ENCODE assay signal across 27 cellular contexts in genomic region chr2:95294579-95295250, GRCh38. TPM values are rescaled to one million over a fixed set of nuclear protein-coding genes. Genes with fewer than 3 reads are reported as not detected.
"Had no signal": no experiment of that assay in that cellular context is flagged by ENCODE, and none has a peak within 500 bp of the region (broad histone marks: within the 10 kb centered on the region; RNA-seq: fewer than 3 reads in every experiment).

No MANE protein-coding gene starts in this region.

- FAIRE-seq: astrocyte, colon had no signal

- H3K27me3 Mint-ChIP-seq: activated B cell treated with CpG ODN at 0.5 μM for 24 hours had no signal

- DNase-seq: activated B cell treated with CpG ODN at 0.5 μM for 24 hours; activated CD4-positive, alpha-beta memory T cell treated with anti-CD3 and anti-CD28 coated beads for 36 hours; activated CD4-positive, alpha-beta T cell treated with anti-CD3 and anti-CD28 coated beads, Interleukin-2, amount 10 ng/mL, durations not matched to agents 24 days and 14 days; activated CD8-positive, alpha-beta memory T cell treated with anti-CD3 and anti-CD28 coated beads, Interleukin-2, amount 50 U/mL, for 48 hours; activated gamma-delta T cell; activated naive CD4-positive, alpha-beta T cell; activated naive CD4-positive, alpha-beta T cell treated with anti-CD3 and anti-CD28 coated beads, Interleukin-2, amount 10 ng/mL, durations not matched to agents 7 days and 5 days; activated naive CD8-positive, alpha-beta T cell treated with anti-CD3 and anti-CD28 coated beads, Interleukin-2, amount 10 ng/mL, durations not matched to agents 7 days and 5 days; activated T-cell treated with anti-CD3 and anti-CD28 coated beads for 4 hours; activated T-cell treated with anti-CD3 and anti-CD28 coated beads, Interleukin-2, amount 50 U/mL, for 24 hours; activated T-cell treated with anti-CD3 and anti-CD28 coated beads, Interleukin-2, amount 50 U/mL, for 72 hours; anterior cingulate cortex; caudate nucleus; effector memory CD4-positive, alpha-beta T cell; endodermal cell; foreskin keratinocyte; T-helper 1 cell; T-helper 17 cell; T1000; WERI-Rb-1 had no signal

- H3K36me3 ChIP-seq: esophagus muscularis mucosa, WERI-Rb-1 had no signal

- H3K4me3 Mint-ChIP-seq: activated B cell treated with CpG ODN at 0.5 μM for 24 hours; activated CD4-positive, alpha-beta memory T cell treated with anti-CD3 and anti-CD28 coated beads for 36 hours; activated CD4-positive, alpha-beta T cell treated with anti-CD3 and anti-CD28 coated beads, Interleukin-2, amount 10 ng/mL, durations not matched to agents 24 days and 14 days; activated naive CD4-positive, alpha-beta T cell treated with anti-CD3 and anti-CD28 coated beads, Interleukin-2, amount 10 ng/mL, durations not matched to agents 7 days and 5 days; activated naive CD8-positive, alpha-beta T cell treated with anti-CD3 and anti-CD28 coated beads, Interleukin-2, amount 10 ng/mL, durations not matched to agents 7 days and 5 days; activated T-cell treated with anti-CD3 and anti-CD28 coated beads, Interleukin-2, amount 50 U/mL, for 24 hours; activated T-cell treated with anti-CD3 and anti-CD28 coated beads, Interleukin-2, amount 50 U/mL, for 72 hours; endodermal cell; T-helper 17 cell; T-helper 2 cell treated with Interferon-gamma antibody and Interleukin-4, amounts not matched to agents 5 μg/mL and 100 μg/mL, for 36 hours had no signal

- H3K4me1 Mint-ChIP-seq: activated B cell treated with CpG ODN at 0.5 μM for 24 hours; activated CD4-positive, alpha-beta T cell treated with anti-CD3 and anti-CD28 coated beads, Interleukin-2, amount 10 ng/mL, durations not matched to agents 24 days and 14 days; activated naive CD4-positive, alpha-beta T cell treated with anti-CD3 and anti-CD28 coated beads, Interleukin-2, amount 10 ng/mL, durations not matched to agents 7 days and 5 days; activated naive CD8-positive, alpha-beta T cell treated with anti-CD3 and anti-CD28 coated beads, Interleukin-2, amount 10 ng/mL, durations not matched to agents 7 days and 5 days had no signal

- ATAC-seq: activated CD4-positive, CD25-positive, alpha-beta regulatory T cell treated with anti-CD3 and anti-CD28 coated beads, Interleukin-2, amount 50 U/mL, for 24 hours; activated naive CD4-positive, alpha-beta T cell treated with anti-CD3 and anti-CD28 coated beads, Interleukin-2, amount 50 U/mL, for 72 hours; activated T-cell treated with anti-CD3 and anti-CD28 coated beads, Interleukin-2, amount 50 U/mL, for 72 hours; foreskin keratinocyte; gastroesophageal sphincter; T-helper 17 cell had no signal

- H3K27ac ChIP-seq: esophagus muscularis mucosa, foreskin keratinocyte, gastroesophageal sphincter, WERI-Rb-1 had no signal

- H3K4me3 ChIP-seq: esophagus muscularis mucosa, gastroesophageal sphincter had no signal

- H3K27ac Mint-ChIP-seq: activated B cell treated with CpG ODN at 0.5 μM for 24 hours; activated CD4-positive, alpha-beta memory T cell treated with anti-CD3 and anti-CD28 coated beads for 36 hours; activated CD4-positive, alpha-beta T cell treated with anti-CD3 and anti-CD28 coated beads, Interleukin-2, amount 10 ng/mL, durations not matched to agents 24 days and 14 days; activated naive CD4-positive, alpha-beta T cell treated with anti-CD3 and anti-CD28 coated beads, Interleukin-2, amount 10 ng/mL, durations not matched to agents 7 days and 5 days; activated naive CD4-positive, alpha-beta T cell treated with anti-CD3 and anti-CD28 coated beads, Interleukin-2, amount 50 U/mL, for 72 hours; activated naive CD8-positive, alpha-beta T cell treated with anti-CD3 and anti-CD28 coated beads, Interleukin-2, amount 10 ng/mL, durations not matched to agents 7 days and 5 days; activated T-cell treated with anti-CD3 and anti-CD28 coated beads, Interleukin-2, amount 50 U/mL, for 24 hours; activated T-cell treated with anti-CD3 and anti-CD28 coated beads, Interleukin-2, amount 50 U/mL, for 72 hours; endodermal cell; T-helper 17 cell; T-helper 2 cell treated with Interferon-gamma antibody and Interleukin-4, amounts not matched to agents 5 μg/mL and 100 μg/mL, for 36 hours had no signal

- H3K36me3 Mint-ChIP-seq: activated CD4-positive, alpha-beta memory T cell treated with anti-CD3 and anti-CD28 coated beads for 36 hours; activated naive CD8-positive, alpha-beta T cell treated with anti-CD3 and anti-CD28 coated beads, Interleukin-2, amount 10 ng/mL, durations not matched to agents 7 days and 5 days had no signal

RNA-seq across cellular contexts. Expression of gene KCNIP3, which starts 2.4 kb away (rescaled TPM):
- total RNA-seq: activated B cell treated with CpG ODN at 0.5 μM for 24 hours; activated CD4-positive, alpha-beta memory T cell treated with anti-CD3 and anti-CD28 coated beads for 36 hours; activated CD4-positive, alpha-beta T cell treated with anti-CD3 and anti-CD28 coated beads, Interleukin-2, amount 10 ng/mL, durations not matched to agents 24 days and 14 days; activated naive CD4-positive, alpha-beta T cell treated with anti-CD3 and anti-CD28 coated beads, Interleukin-2, amount 50 U/mL, for 72 hours; activated naive CD8-positive, alpha-beta T cell treated with anti-CD3 and anti-CD28 coated beads, Interleukin-2, amount 10 ng/mL, durations not matched to agents 7 days and 5 days; activated T-cell treated with anti-CD3 and anti-CD28 coated beads, Interleukin-2, amount 50 U/mL, for 72 hours; T-helper 17 cell had no signal
